In genomic region chr14:102554835-102555819, GRCh38 we compare ENCODE assay signal across 8 cellular contexts. TPM values are rescaled to one million over a fixed set of nuclear protein-coding genes. Genes with fewer than 3 reads are reported as not detected.
DNase-seq lines count a peak whose midpoint lies in the region; ATAC-seq, FAIRE-seq and TF ChIP-seq lines count a peak whose summit lies in the region.

No MANE protein-coding gene starts in this region.

- no TSS peak for BruUV-seq in K562 (replicated peaks; lab: Mats Ljungman, UMichigan)

- H3K36me3 ChIP-seq in K562 (ENCODE audit: control insufficient read depth, insufficient read depth, low read length) = peaks cover 13% of the 10 kb centered on the region; the same call in 1 of the 3 replicates

- H3K4me3 Mint-ChIP-seq in T-helper 1 cell treated with Interleukin-12 subunit alpha and Interleukin-12 subunit beta and Interleukin-4 antibody, amounts not matched to agents 30 μg/mL and 1 μg/mL, for 36 hours = peak overlapping the region; percentile 63

- CTCF ChIA-PET in AG04450 (lab: Charles Lee) = no interaction called here
- CTCF ChIA-PET in K562 (lab: Yijun Ruan, JAX; ENCODE audit: low intra/inter-chr PET ratio) = no interaction called here

- no peaks in the 10 kb centered on the region for H3K9me1 ChIP-seq in K562 (ENCODE audit: control insufficient read depth, insufficient read depth, low read length)

- H3K4me2 ChIP-seq in K562 (ENCODE audit: insufficient read depth, low read length) = no peak overlapping the region

- H3K27ac Mint-ChIP-seq in T-helper 1 cell treated with Interleukin-12 subunit alpha and Interleukin-12 subunit beta and Interleukin-4 antibody, amounts not matched to agents 30 μg/mL and 1 μg/mL, for 36 hours = peak overlapping the region; percentile 49

- H3K4me1 ChIP-seq in K562 (replicated peaks in 1 of 2; ENCODE audit: control insufficient read depth in 2 of 2, insufficient read depth in 2 of 2, low read length in 2 of 2) = peaks cover 20 to 40% of the 10 kb centered on the region in 2 experiments

- H3K9ac ChIP-seq in K562 (ENCODE audit: insufficient read depth in 1 of 2, low read depth in 2 of 2, low read length in 2 of 2) = peak overlapping the region in 1 of 2 experiments; percentile 64; a peak in 2 of 4 replicates

- no peaks in the 10 kb centered on the region for H3K9me3 Mint-ChIP-seq in T-helper 1 cell treated with Interleukin-12 subunit alpha and Interleukin-12 subunit beta and Interleukin-4 antibody, amounts not matched to agents 30 μg/mL and 1 μg/mL, for 36 hours

- H3K36me3 Mint-ChIP-seq in T-helper 1 cell treated with Interleukin-12 subunit alpha and Interleukin-12 subunit beta and Interleukin-4 antibody, amounts not matched to agents 30 μg/mL and 1 μg/mL, for 36 hours (ENCODE audit: low read depth) = no peaks in the 10 kb centered on the region

- TF ChIP-seq EP300 in K562 (IDR thresholded peaks at IDR 0.05; ENCODE audit: low read length) = no peak

- H3K27me3 Mint-ChIP-seq in T-helper 1 cell treated with Interleukin-12 subunit alpha and Interleukin-12 subunit beta and Interleukin-4 antibody, amounts not matched to agents 30 μg/mL and 1 μg/mL, for 36 hours (ENCODE audit: low read depth) = peaks cover 3% of the 10 kb centered on the region

- H3K4me1 Mint-ChIP-seq in T-helper 1 cell treated with Interleukin-12 subunit alpha and Interleukin-12 subunit beta and Interleukin-4 antibody, amounts not matched to agents 30 μg/mL and 1 μg/mL, for 36 hours (ENCODE audit: low read depth) = peaks cover 2% of the 10 kb centered on the region

- in situ Hi-C loops in K562 (cut with MboI) = no loop called here

- H3K27ac ChIP-seq in AG04450 (ENCODE audit: low read depth, low read length) (no peak overlapping the region), K562 (ENCODE audit: extremely low read depth, low read depth, low read length) (no peak overlapping the region)

- FAIRE-seq in K562 (lab: Jason Lieb, UNC) = no peak

- over 99% methylated on average over 14 of the region's 94 CpGs for WGBS in K562 (ENCODE audit: insufficient coverage, low coverage, missing lambda C conversion rate)

- TF ChIP-seq CTCF in AG04450 (IDR thresholded peaks at IDR 0.05; ENCODE audit: low read depth, low read length) (no peak), GM20000 (IDR thresholded peaks at IDR 0.05; ENCODE audit: extremely low read depth, missing control alignments) (no peak), K562 (IDR thresholded peaks at IDR 0.05 in 2 of 3, conservative IDR thresholded peaks at IDR 0.05 in 1 of 3; ENCODE audit: insufficient read depth in 2 of 3, low read depth in 1 of 3, low read length in 3 of 3) (no peak)

- POLR2A ChIA-PET in AG04450 (lab: Yijun Ruan, JAX) = interaction anchor here (0.6 kb wide), 2 partner anchors 15 to 30 kb away, joined by 3 to 6 read pairs; no protein-coding TSS in a partner anchor
- POLR2A ChIA-PET in K562 (lab: Yijun Ruan, JAX) = no interaction called here

- intact Hi-C loops in K562 (cut with micrococcal nuclease) = no loop called here

- TF ChIP-seq RAD21 in K562 (CRISPR knock-in tag; conservative IDR thresholded peaks at IDR 0.05 in 1 of 2, IDR thresholded peaks at IDR 0.05 in 1 of 2) = no peak

- H4K20me1 ChIP-seq in K562 (replicated peaks; ENCODE audit: control insufficient read depth, insufficient read depth, low read length) = no peaks in the 10 kb centered on the region

- no peak for TF ChIP-seq POLR2A in K562 (conservative IDR thresholded peaks at IDR 0.05)

- ATAC-seq in K562 = no peak

- H3K4me3 ChIP-seq in AG04450 (ENCODE audit: low read depth, low read length) = peak overlapping the region; percentile 59
- no peak overlapping the region for H3K4me3 ChIP-seq in K562

- H2AFZ ChIP-seq in K562 (ENCODE audit: low read depth, low read length) = no peak overlapping the region

- DNase-seq in AG04450 (ENCODE audit: low read depth, low spot score) (no peak), GM20000 (ENCODE audit: low spot score) (peak; percentile 87), K562 (ENCODE audit: extremely low read depth in 1 of 4, low spot score in 3 of 4) (peak in 1 of 4 experiments; percentile 20), islet precursor cell (peak; percentile 80), NCI-H446 (lab: John Stamatoyannopoulos, UW) (no peak), SW 1271 (lab: John Stamatoyannopoulos, UW) (no peak)
- peak; percentile 38 to 51 for DNase-seq in stimulated activated CD4-positive, alpha-beta T cell treated with anti-CD3 and anti-CD28 coated beads, Interleukin-1b, Interleukin-23, amount 100 ng/mL, for 4 hours (ENCODE audit: low read depth in 2 of 2)

- H3K27me3 ChIP-seq in AG04450 (ENCODE audit: control insufficient read depth, insufficient read depth, low read length) (no peaks in the 10 kb centered on the region), K562 (ENCODE audit: control insufficient read depth in 2 of 2, insufficient read depth in 2 of 2, low read length in 2 of 2) (no peaks in the 10 kb centered on the region)

- H3K79me2 ChIP-seq in K562 (ENCODE audit: control insufficient read depth, insufficient read depth, low read length) = peaks cover 32% of the 10 kb centered on the region

- H3K9me3 ChIP-seq in AG04450 (ENCODE audit: control insufficient read depth, insufficient read depth, low read length) = no peaks in the 10 kb centered on the region
- peaks cover 2% of the 10 kb centered on the region; the same call in 1 of the 2 replicates for H3K9me3 ChIP-seq in K562 (replicated peaks; ENCODE audit: control insufficient read depth, insufficient read depth, low read depth, low read length)

TF ChIP-seq in K562, 482 proteins besides CTCF, POLR2A, EP300 and RAD21:
- TF ChIP-seq ZBTB1 (CRISPR knock-in tag; IDR thresholded peaks at IDR 0.05; ENCODE audit: borderline replicate concordance, low read depth) (no peak), ZBTB33 (CRISPR knock-in tag; IDR thresholded peaks at IDR 0.05) (peak; percentile 43)

RNA-seq across cellular contexts. Expression of gene RCOR1, which starts 37.3 kb away (rescaled TPM):
- 14.4 and 16.7 TPM in 2 replicates for polyA plus RNA-seq in AG04450 (2011; rRNA removed)
- polyA minus RNA-seq in AG04450 (2011; rRNA and poly(A)+ RNA removed) = 17.5 and 19.9 TPM in 2 replicates
- 52.9 and 97.1 TPM in 2 replicates for total RNA-seq in K562 (2011; cell fraction: chromatin; rRNA removed; ENCODE audit: low replicate concordance)
- total RNA-seq in K562 (2011; cell fraction: nucleolus; rRNA removed) = 37.2 and 37.4 TPM in 2 replicates
- total RNA-seq in K562 (2011; cell fraction: nucleoplasm; rRNA removed) = 55.9 and 83.7 TPM in 2 replicates
- 12.8 and 14.5 TPM in 2 replicates for total RNA-seq in K562 (2014; rRNA removed)
- 28.4 and 34.6 TPM in 2 replicates for total RNA-seq in K562 (2014; rRNA removed; fragmentation: Illumina TruSeq; extraction: Trizol)
- 20.9 and 21.6 TPM in 2 replicates for total RNA-seq in K562 (2015; rRNA removed; fragmentation: Illumina TruSeq; extraction: Trizol)
- 39.9 and 47.9 TPM in 2 replicates for total RNA-seq in K562 (2021)
- 28.7 and 29.3 TPM in 2 replicates for polyA plus RNA-seq in K562 (2011; rRNA removed)
- 14.3 and 23.5 TPM in 2 replicates for polyA plus RNA-seq in K562 (2011; cell fraction: cytosol; rRNA removed)
- 28.5 and 38.9 TPM in 2 replicates for polyA plus RNA-seq in K562 (2011; cell fraction: nucleus; rRNA removed)
- 21.9 and 22.8 TPM in 2 replicates for polyA plus RNA-seq in K562 (2012)
- 35.3 and 35.6 TPM in 2 replicates for polyA plus RNA-seq in K562 (2014; fragmentation: Illumina TruSeq; extraction: Trizol)
- 10 to 100 TPM in 1 of 2 experiments, 1 to 10 TPM in 1; 8.5 to 10.9 TPM for polyA plus RNA-seq in K562 (2014; fragmentation: Nextera tagmentation; extraction: Ambion mirVana)
- polyA plus RNA-seq in K562 (2014; rRNA removed) = 16.9 and 19.1 TPM in 2 replicates
- 34.1 and 35.8 TPM in 2 replicates for polyA minus RNA-seq in K562 (2011; rRNA and poly(A)+ RNA removed)
- polyA minus RNA-seq in K562 (2011; cell fraction: cytosol; rRNA and poly(A)+ RNA removed) = 22.5 and 26.1 TPM in 2 replicates
- 12.4 and 24.8 TPM in 2 replicates for polyA minus RNA-seq in K562 (2011; cell fraction: nucleus; rRNA and poly(A)+ RNA removed)

RNA-seq across cellular contexts. Expression of gene ANKRD9, which starts 45.6 kb away (rescaled TPM):
- polyA plus RNA-seq in AG04450 (2011; rRNA removed) (4.0 and 5.8 TPM in 2 replicates), K562 (2011; rRNA removed) (15.4 and 20.4 TPM in 2 replicates), K562 (2014; fragmentation: Illumina TruSeq; extraction: Trizol) (4.0 and 4.3 TPM in 2 replicates), K562 (2014; fragmentation: Nextera tagmentation; extraction: Ambion mirVana) (under 1 TPM; 0.04 to 0.06 TPM), K562 (2014; rRNA removed) (27.5 and 29.9 TPM in 2 replicates)
- polyA minus RNA-seq in AG04450 (2011; rRNA and poly(A)+ RNA removed) = 2.8 TPM in 2 replicates
- 19.3 and 49.4 TPM in 2 replicates for total RNA-seq in K562 (2011; cell fraction: chromatin; rRNA removed; ENCODE audit: low replicate concordance)
- 48.4 and 58.8 TPM in 2 replicates for total RNA-seq in K562 (2011; cell fraction: nucleolus; rRNA removed)
- 30.0 and 36.6 TPM in 2 replicates for total RNA-seq in K562 (2011; cell fraction: nucleoplasm; rRNA removed)
- total RNA-seq in K562 (2014; rRNA removed) (29.4 and 29.5 TPM in 2 replicates), K562 (2014; rRNA removed; fragmentation: Illumina TruSeq; extraction: Trizol) (3.3 and 3.7 TPM in 2 replicates), K562 (2015; rRNA removed; fragmentation: Illumina TruSeq; extraction: Trizol) (5.0 and 5.3 TPM in 2 replicates), K562 (2021) (32.9 and 34.8 TPM in 2 replicates)
- polyA plus RNA-seq in K562 (2011; cell fraction: cytosol; rRNA removed) = 26.0 and 97.0 TPM in 2 replicates
- polyA plus RNA-seq in K562 (2011; cell fraction: nucleus; rRNA removed) = 106 and 194 TPM in 2 replicates
- polyA plus RNA-seq in K562 (2012) = 12.9 and 30.7 TPM in 2 replicates
- 3.5 and 3.7 TPM in 2 replicates for polyA minus RNA-seq in K562 (2011; rRNA and poly(A)+ RNA removed)
- 7.4 and 12.8 TPM in 2 replicates for polyA minus RNA-seq in K562 (2011; cell fraction: cytosol; rRNA and poly(A)+ RNA removed)
- 18.6 and 23.2 TPM in 2 replicates for polyA minus RNA-seq in K562 (2011; cell fraction: nucleus; rRNA and poly(A)+ RNA removed)

Comparison
In these comparisons a context has a peak if more than half of its experiments do, and no peak if none do; other contexts are left out.
1. DNase-seq: peak in GM20000 (single experiment), islet precursor cell (single experiment) and stimulated activated CD4-positive, alpha-beta T cell treated with anti-CD3 and anti-CD28 coated beads, Interleukin-1b, Interleukin-23, amount 100 ng/mL, for 4 hours (2 of 2); none in AG04450 (single experiment), NCI-H446 (0 of 2) and SW 1271 (0 of 2).